Comparison of ENCODE assay signal across 14 cellular contexts in the genomic region with DNA sequence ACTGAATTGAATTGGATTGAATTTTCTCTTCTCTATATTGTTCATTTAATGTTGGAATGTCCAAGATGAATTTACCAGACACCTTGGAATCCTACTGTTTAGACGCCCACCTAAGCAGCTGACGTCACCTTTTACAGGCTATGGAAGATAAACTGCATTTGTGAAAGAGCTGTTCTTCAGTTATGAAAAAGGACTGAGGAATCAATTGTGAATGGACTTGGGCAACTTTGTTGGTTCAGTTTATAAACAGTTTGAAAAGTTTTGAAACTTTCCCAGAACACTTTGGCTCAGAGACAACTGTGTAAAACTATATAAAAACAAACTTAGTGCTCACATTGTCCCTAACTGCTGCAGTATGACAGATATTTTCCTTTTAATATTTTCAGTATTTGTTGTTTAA.
"Had no signal": no experiment of that assay in that cellular context is flagged by ENCODE, and none has a peak within 500 bp of the region (broad histone marks: within the 10 kb centered on the region; RNA-seq: fewer than 3 reads in every experiment).

No MANE protein-coding gene starts in this region.

- H3K9me3 Mint-ChIP-seq: endodermal cell; stimulated activated naive B cell treated with anti-CD40 and anti-IgM and Interleukin-4, amounts not matched to agents 10 μg/mL and 1 μg/mL and 100 μg/mL, for 72 hours had no signal

- H3K27me3 ChIP-seq: dorsolateral prefrontal cortex, foreskin keratinocyte, ovary, sigmoid colon, upper lobe of right lung had no signal

- DNase-seq: activated CD4-positive, alpha-beta T cell treated with anti-CD3 and anti-CD28 coated beads, Interleukin-2, amount 50 U/mL, for 4 hours; activated effector memory CD4-positive, alpha-beta T cell treated with anti-CD3 and anti-CD28 coated beads, Interleukin-2, amount 50 U/mL, for 16 hours; activated naive CD4-positive, alpha-beta T cell treated with anti-CD3 and anti-CD28 coated beads, Interleukin-2, amount 50 U/mL, for 16 hours; activated T-cell treated with anti-CD3 and anti-CD28 coated beads, Interleukin-2, amount 50 U/mL, for 72 hours; dorsolateral prefrontal cortex; endodermal cell; foreskin keratinocyte; kidney glomerular epithelial cell; naive thymus-derived CD8-positive, alpha-beta T cell; ovary; sigmoid colon; stimulated activated naive B cell treated with anti-CD40 and anti-IgM and Interleukin-4, amounts not matched to agents 10 μg/mL and 1 μg/mL and 100 μg/mL, for 72 hours; SW 1271; upper lobe of right lung had no signal

- H3K4me3 Mint-ChIP-seq: activated T-cell treated with anti-CD3 and anti-CD28 coated beads, Interleukin-2, amount 50 U/mL, for 72 hours; endodermal cell; naive thymus-derived CD8-positive, alpha-beta T cell; stimulated activated naive B cell treated with anti-CD40 and anti-IgM and Interleukin-4, amounts not matched to agents 10 μg/mL and 1 μg/mL and 100 μg/mL, for 72 hours had no signal

- H3K4me1 Mint-ChIP-seq: endodermal cell; naive thymus-derived CD8-positive, alpha-beta T cell; stimulated activated naive B cell treated with anti-CD40 and anti-IgM and Interleukin-4, amounts not matched to agents 10 μg/mL and 1 μg/mL and 100 μg/mL, for 72 hours had no signal

- H3K4me1 ChIP-seq: foreskin keratinocyte, upper lobe of right lung had no signal

- H3K4me3 ChIP-seq: dorsolateral prefrontal cortex, ovary, sigmoid colon, upper lobe of right lung had no signal

- H3K27me3 Mint-ChIP-seq: naive thymus-derived CD8-positive, alpha-beta T cell; stimulated activated naive B cell treated with anti-CD40 and anti-IgM and Interleukin-4, amounts not matched to agents 10 μg/mL and 1 μg/mL and 100 μg/mL, for 72 hours had no signal

- H3K9me3 ChIP-seq: ovary, sigmoid colon, upper lobe of right lung had no signal

- H3K27ac Mint-ChIP-seq: activated T-cell treated with anti-CD3 and anti-CD28 coated beads, Interleukin-2, amount 50 U/mL, for 72 hours; endodermal cell; naive thymus-derived CD8-positive, alpha-beta T cell; stimulated activated naive B cell treated with anti-CD40 and anti-IgM and Interleukin-4, amounts not matched to agents 10 μg/mL and 1 μg/mL and 100 μg/mL, for 72 hours had no signal

- H3K27ac ChIP-seq: foreskin keratinocyte, ovary, sigmoid colon, upper lobe of right lung had no signal

- H3K36me3 ChIP-seq: ovary, sigmoid colon, upper lobe of right lung had no signal

- ATAC-seq: activated T-cell treated with anti-CD3 and anti-CD28 coated beads, Interleukin-2, amount 50 U/mL, for 72 hours; foreskin keratinocyte; naive thymus-derived CD8-positive, alpha-beta T cell; stimulated activated naive B cell treated with anti-CD40 and anti-IgM and Interleukin-4, amounts not matched to agents 10 μg/mL and 1 μg/mL and 100 μg/mL, for 72 hours; upper lobe of right lung had no signal

- H3K36me3 Mint-ChIP-seq: naive thymus-derived CD8-positive, alpha-beta T cell; stimulated activated naive B cell treated with anti-CD40 and anti-IgM and Interleukin-4, amounts not matched to agents 10 μg/mL and 1 μg/mL and 100 μg/mL, for 72 hours had no signal
